20 cellular contexts compared by ENCODE assay signal in the genomic region with DNA sequence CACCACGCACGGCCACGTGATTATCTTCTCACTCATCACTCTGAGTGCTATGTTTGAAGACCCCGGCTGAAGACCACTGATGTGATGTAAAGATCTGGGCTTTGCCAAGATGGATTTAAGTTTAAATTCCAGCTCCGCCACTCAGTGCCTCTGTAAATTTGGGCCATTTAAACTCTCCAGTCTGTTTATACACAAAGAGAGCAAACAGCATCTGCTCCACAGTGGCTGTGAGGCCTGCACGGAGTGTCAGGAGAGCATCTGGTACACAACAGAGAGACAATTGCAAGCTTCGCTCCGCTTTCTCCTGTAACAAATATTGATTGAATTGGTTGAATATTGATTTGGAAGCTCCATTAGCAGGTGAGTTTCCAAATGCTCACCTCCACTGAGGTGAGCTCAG.
"Had no signal": no experiment of that assay in that cellular context is flagged by ENCODE, and none has a peak within 500 bp of the region (broad histone marks: within the 10 kb centered on the region; RNA-seq: fewer than 3 reads in every experiment).

No MANE protein-coding gene starts in this region.

- H3K27ac Mint-ChIP-seq: activated naive CD4-positive, alpha-beta T cell treated with anti-CD3 and anti-CD28 coated beads, Interleukin-2, amount 50 U/mL, for 72 hours; activated T-helper 1 cell treated with anti-CD3 and anti-CD28 coated beads, Interleukin-12 subunit alpha, Interleukin-12 subunit beta, Interleukin-2, Interleukin-4 antibody, amounts not matched to agents 30 ng/mL and 10 ng/mL and 1 ng/mL, durations not matched to agents 14 hours and 24 hours and 36 hours; dendritic cell treated with granulocyte-macrophage colony-stimulating factor and Interleukin-4, amounts not matched to agents 40 ng/mL and 50 ng/mL, for 4 days; immature natural killer cell; memory B cell; naive B cell; neural progenitor cell; stimulated activated effector memory CD8-positive, alpha-beta T cell treated with anti-CD3 and anti-CD28 coated beads, Interleukin-12 subunit alpha, Interleukin-12 subunit beta, amount 100 ng/mL, for 72 hours; T-helper 17 cell had no signal

- H3K9ac ChIP-seq: neural progenitor cell had no signal

- DNase-seq: activated CD4-positive, alpha-beta T cell treated with anti-CD3 and anti-CD28 coated beads for 1 hour; activated gamma-delta T cell treated with Interleukin-2 at 50 U/mL for 16 hours; cerebellar nuclear complex; effector CD8-positive, alpha-beta T cell; esophagus squamous epithelium; immature natural killer cell; naive B cell; pancreas; stimulated activated CD4-positive, alpha-beta T cell treated with anti-CD3 and anti-CD28 coated beads, Interleukin-4, amount 100 ng/mL, for 24 hours; stomach; T-helper 17 cell; WERI-Rb-1 had no signal

- ATAC-seq: activated naive CD4-positive, alpha-beta T cell treated with anti-CD3 and anti-CD28 coated beads, Interleukin-2, amount 50 U/mL, for 72 hours; pancreas; sciatic nerve; stimulated activated effector memory CD8-positive, alpha-beta T cell treated with anti-CD3 and anti-CD28 coated beads, Interleukin-12 subunit alpha, Interleukin-12 subunit beta, amount 100 ng/mL, for 72 hours; T-helper 17 cell had no signal

- H3K4me3 ChIP-seq: adrenal gland, esophagus squamous epithelium, neural progenitor cell, pancreas, stomach had no signal

- H3K9me3 ChIP-seq: adrenal gland, esophagus squamous epithelium, pancreas, stomach had no signal

- H3K27ac ChIP-seq: adrenal gland, esophagus squamous epithelium, neural progenitor cell, pancreas, stomach, WERI-Rb-1 had no signal

- H3K36me3 Mint-ChIP-seq: activated naive CD4-positive, alpha-beta T cell treated with anti-CD3 and anti-CD28 coated beads, Interleukin-2, amount 50 U/mL, for 72 hours; immature natural killer cell; memory B cell; naive B cell; neural progenitor cell; stimulated activated effector memory CD8-positive, alpha-beta T cell treated with anti-CD3 and anti-CD28 coated beads, Interleukin-12 subunit alpha, Interleukin-12 subunit beta, amount 100 ng/mL, for 72 hours had no signal

- H3K36me3 ChIP-seq: adrenal gland, esophagus squamous epithelium, neural progenitor cell, pancreas, stomach, WERI-Rb-1 had no signal

- H3K27me3 ChIP-seq: adrenal gland, pancreas, stomach had no signal

- H3K9me3 Mint-ChIP-seq: activated naive CD4-positive, alpha-beta T cell treated with anti-CD3 and anti-CD28 coated beads, Interleukin-2, amount 50 U/mL, for 72 hours; activated T-helper 1 cell treated with anti-CD3 and anti-CD28 coated beads, Interleukin-12 subunit alpha, Interleukin-12 subunit beta, Interleukin-2, Interleukin-4 antibody, amounts not matched to agents 30 ng/mL and 10 ng/mL and 1 ng/mL, durations not matched to agents 14 hours and 24 hours and 36 hours; dendritic cell treated with granulocyte-macrophage colony-stimulating factor and Interleukin-4, amounts not matched to agents 40 ng/mL and 50 ng/mL, for 4 days; immature natural killer cell; memory B cell; naive B cell; neural progenitor cell; stimulated activated effector memory CD8-positive, alpha-beta T cell treated with anti-CD3 and anti-CD28 coated beads, Interleukin-12 subunit alpha, Interleukin-12 subunit beta, amount 100 ng/mL, for 72 hours had no signal

- H3K4me3 Mint-ChIP-seq: activated T-helper 1 cell treated with anti-CD3 and anti-CD28 coated beads, Interleukin-12 subunit alpha, Interleukin-12 subunit beta, Interleukin-2, Interleukin-4 antibody, amounts not matched to agents 30 ng/mL and 10 ng/mL and 1 ng/mL, durations not matched to agents 14 hours and 24 hours and 36 hours; dendritic cell treated with granulocyte-macrophage colony-stimulating factor and Interleukin-4, amounts not matched to agents 40 ng/mL and 50 ng/mL, for 4 days; immature natural killer cell; memory B cell; naive B cell; stimulated activated effector memory CD8-positive, alpha-beta T cell treated with anti-CD3 and anti-CD28 coated beads, Interleukin-12 subunit alpha, Interleukin-12 subunit beta, amount 100 ng/mL, for 72 hours; T-helper 17 cell had no signal

- H3K4me1 Mint-ChIP-seq: immature natural killer cell; memory B cell; naive B cell; stimulated activated effector memory CD8-positive, alpha-beta T cell treated with anti-CD3 and anti-CD28 coated beads, Interleukin-12 subunit alpha, Interleukin-12 subunit beta, amount 100 ng/mL, for 72 hours; T-helper 17 cell had no signal
